In the genomic region with DNA sequence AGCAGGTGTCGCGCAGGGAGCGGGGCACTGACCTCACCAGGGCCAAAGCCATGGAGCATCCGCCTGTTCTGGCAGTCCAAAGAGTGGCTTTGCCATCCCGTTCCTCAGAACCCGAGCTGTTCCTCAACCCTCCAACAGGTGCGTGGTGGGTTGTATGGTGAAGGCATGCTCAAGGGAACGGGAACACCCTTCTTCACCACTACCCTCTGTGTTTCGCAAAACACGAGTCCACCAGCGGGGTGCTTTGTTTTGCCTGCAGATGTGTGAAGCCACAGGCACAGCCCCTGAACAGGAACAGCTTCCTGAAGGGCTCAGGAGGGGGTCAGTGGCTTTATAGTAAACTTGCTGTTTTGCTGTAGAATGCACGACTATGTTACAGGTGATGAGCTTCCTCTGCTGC, we compare ENCODE assay signal across 22 cellular contexts. TPM values are rescaled to one million over a fixed set of nuclear protein-coding genes. Genes with fewer than 3 reads are reported as not detected.
"Had no signal": no experiment of that assay in that cellular context is flagged by ENCODE, and none has a peak within 500 bp of the region (broad histone marks: within the 10 kb centered on the region; RNA-seq: fewer than 3 reads in every experiment).

No MANE protein-coding gene starts in this region.

- H3K27ac ChIP-seq: brain microvascular endothelial cell, colonic mucosa, left ventricle myocardium inferior, prostate gland, right atrium auricular region, thyroid gland had no signal

- H3K4me1 ChIP-seq: colonic mucosa, left ventricle myocardium inferior, prostate gland, right atrium auricular region had no signal

- H3K4me3 ChIP-seq: colonic mucosa, left ventricle myocardium inferior, prostate gland, right atrium auricular region, thyroid gland had no signal

- H3K36me3 ChIP-seq: brain microvascular endothelial cell, colonic mucosa, left ventricle myocardium inferior, prostate gland, right atrium auricular region, thyroid gland had no signal

- DNase-seq: activated CD4-positive, alpha-beta T cell treated with anti-CD3 and anti-CD28 coated beads, Interleukin-2, amount 10 ng/mL, durations not matched to agents 7 days and 5 days; activated CD8-positive, alpha-beta T cell treated with anti-CD3 and anti-CD28 coated beads, Interleukin-2, amount 10 ng/mL, durations not matched to agents 7 days and 5 days; activated naive CD4-positive, alpha-beta T cell treated with anti-CD3 and anti-CD28 coated beads, Interleukin-2, amount 10 ng/mL, durations not matched to agents 7 days and 5 days; activated naive CD8-positive, alpha-beta T cell treated with anti-CD3 and anti-CD28 coated beads, Interleukin-2, amount 50 U/mL, for 24 hours; activated T-cell treated with anti-CD3 and anti-CD28 coated beads, Interleukin-2, amount 50 U/mL, for 24 hours; brain microvascular endothelial cell; central memory CD4-positive, alpha-beta T cell; colonic mucosa; hypothalamus; left ventricle myocardium inferior; mammary epithelial cell; nucleus accumbens; stimulated activated CD4-positive, alpha-beta T cell treated with anti-CD3 and anti-CD28 coated beads, Interleukin-12 subunit alpha, Interleukin-12 subunit beta, amount 100 ng/mL, for 4 hours; stimulated activated CD4-positive, alpha-beta T cell treated with anti-CD3 and anti-CD28 coated beads, Interleukin-1b, Interleukin-23, amount 100 ng/mL, for 48 hours; stimulated activated CD8-positive, alpha-beta memory T cell treated with anti-CD3 and anti-CD28 coated beads, Interleukin-4, amount 100 ng/mL, for 48 hours; stimulated activated naive CD4-positive, alpha-beta T cell treated with Interleukin-2 at 50 U/mL for 16 hours; thyroid gland had no signal

- FAIRE-seq: frontal cortex had no signal

- ATAC-seq: activated CD4-positive, CD25-positive, alpha-beta regulatory T cell treated with anti-CD3 and anti-CD28 coated beads, Interleukin-2, amount 50 U/mL, for 24 hours; activated CD8-positive, alpha-beta T cell treated with anti-CD3 and anti-CD28 coated beads, Interleukin-2, amount 10 ng/mL, durations not matched to agents 7 days and 5 days; activated naive CD8-positive, alpha-beta T cell treated with anti-CD3 and anti-CD28 coated beads, Interleukin-2, amount 50 U/mL, for 24 hours had no signal

- H3K27me3 ChIP-seq: brain microvascular endothelial cell, colonic mucosa, right atrium auricular region, thyroid gland had no signal

- H3K9me3 ChIP-seq: colonic mucosa, left ventricle myocardium inferior, prostate gland, right atrium auricular region, thyroid gland had no signal

RNA-seq across cellular contexts. Expression of a gene that starts 52.7 kb away (rescaled TPM):
- total RNA-seq: activated CD4-positive, alpha-beta T cell treated with anti-CD3 and anti-CD28 coated beads, Interleukin-2, amount 10 ng/mL, durations not matched to agents 7 days and 5 days; activated CD8-positive, alpha-beta T cell treated with anti-CD3 and anti-CD28 coated beads, Interleukin-2, amount 10 ng/mL, durations not matched to agents 7 days and 5 days; activated T-helper 2 cell treated with anti-CD3 and anti-CD28 coated beads, Interferon-gamma antibody, Interleukin-2, Interleukin-4, amounts not matched to agents 10 μg/mL and 5 μg/mL and 100 μg/mL, durations not matched to agents 14 hours and 24 hours and 36 hours had no signal
